In genomic region chr22:21755855-21756284, GRCh38 we compare ENCODE assay signal across 10 cellular contexts. TPM values are rescaled to one million over a fixed set of nuclear protein-coding genes. Genes with fewer than 3 reads are reported as not detected.
DNase-seq lines count a peak whose midpoint lies in the region; ATAC-seq, FAIRE-seq and TF ChIP-seq lines count a peak whose summit lies in the region.
"Had no signal": no experiment of that assay in that cellular context is flagged by ENCODE, and none has a peak within 500 bp of the region (broad histone marks: within the 10 kb centered on the region; RNA-seq: fewer than 3 reads in every experiment).

No MANE protein-coding gene starts in this region.

- TF ChIP-seq CTCF in astrocyte (IDR thresholded peaks at IDR 0.05; ENCODE audit: insufficient read depth, low read depth, low read length) = no peak
- TF ChIP-seq CTCF in left lung (IDR thresholded peaks at IDR 0.05) = no peak

- H3K36me3 Mint-ChIP-seq in astrocyte (ENCODE audit: low read depth, unreplicated experiment) = peaks cover 21% of the 10 kb centered on the region

- no peaks in the 10 kb centered on the region for H3K9me3 Mint-ChIP-seq in astrocyte (ENCODE audit: unreplicated experiment)

- ATAC-seq in HG03196 (IDR thresholded peaks at IDR 0.05; ENCODE audit: unreplicated experiment) = peak; percentile 41
- ATAC-seq in left lung = peak; percentile 49
- ATAC-seq in GM21717 (IDR thresholded peaks at IDR 0.05; ENCODE audit: unreplicated experiment) = no peak
- no peak for ATAC-seq in GM18858 (IDR thresholded peaks at IDR 0.05; ENCODE audit: unreplicated experiment)
- ATAC-seq in HG03571 (IDR thresholded peaks at IDR 0.05; ENCODE audit: unreplicated experiment) = no peak

- H3K36me3 ChIP-seq in BLaER1 treated with 17β-estradiol and CSF1 and Interleukin-3, amounts not matched to agents 10 nM and 100 nM = peaks cover 21 to 42% (median 34%) of the 10 kb centered on the region in 11 experiments; a peak in 21 of 22 replicates
- H3K36me3 ChIP-seq in astrocyte (ENCODE audit: insufficient read depth, low read length) (peaks cover 5% of the 10 kb centered on the region), left lung (peaks cover 0 to 45% of the 10 kb centered on the region in 2 donors)

- peaks cover 0 to 33% (median 0%) of the 10 kb centered on the region in 11 experiments; a peak in 6 of 22 replicates for H4K20me1 ChIP-seq in BLaER1 treated with 17β-estradiol and CSF1 and Interleukin-3, amounts not matched to agents 10 nM and 100 nM
- peaks cover 16% of the 10 kb centered on the region for H4K20me1 ChIP-seq in astrocyte (ENCODE audit: insufficient read depth, low read length)

- H3K4me1 ChIP-seq in BLaER1 treated with 17β-estradiol and CSF1 and Interleukin-3, amounts not matched to agents 10 nM and 100 nM = peaks cover 38 to 55% (median 50%) of the 10 kb centered on the region in 10 experiments
- H3K4me1 ChIP-seq in astrocyte (ENCODE audit: insufficient read depth, low read length) (peaks cover 26% of the 10 kb centered on the region), left lung (peaks cover 0 to 17% of the 10 kb centered on the region in 2 donors)

- intact Hi-C loops in left lung (cut with DNase I) = no loop called here

- H3K79me2 ChIP-seq in astrocyte (ENCODE audit: insufficient read depth, low read length) = no peaks in the 10 kb centered on the region

- 0 out of 20 replicates have a peak overlapping the region, but pooled peaks of 1 of the 10 experiments have one; percentile 39 for H3K4me3 ChIP-seq in BLaER1 treated with 17β-estradiol and CSF1 and Interleukin-3, amounts not matched to agents 10 nM and 100 nM
- no peak overlapping the region for H3K4me3 ChIP-seq in astrocyte (ENCODE audit: insufficient read depth, low read depth, low read length)
- H3K4me3 ChIP-seq in left lung = no peak overlapping the region

- peak overlapping the region in 9 of 11 experiments; percentile 65 to 85 (median 78); a peak in 18 of 22 replicates for H3K27ac ChIP-seq in BLaER1 treated with 17β-estradiol and CSF1 and Interleukin-3, amounts not matched to agents 10 nM and 100 nM
- H3K27ac ChIP-seq in astrocyte (ENCODE audit: low read depth, low read length) = peak overlapping the region; percentile 63
- H3K27ac ChIP-seq in left lung = peak overlapping the region in 1 of 2 donors; percentile 33

- peak; percentile 75 for DNase-seq in astrocyte (ENCODE audit: low read depth)
- DNase-seq in left lung = no peak
- DNase-seq in RPMI8226 = no peak
- DNase-seq: activated CD4-positive, alpha-beta T cell treated with anti-CD3 and anti-CD28 coated beads for 4 hours; stimulated activated CD4-positive, alpha-beta T cell treated with anti-CD3 and anti-CD28 coated beads, Interleukin-4, amount 100 ng/mL, for 1 hour had no signal

- H3K9ac ChIP-seq in BLaER1 treated with 17β-estradiol and CSF1 and Interleukin-3, amounts not matched to agents 10 nM and 100 nM = peak overlapping the region in 10 of 11 experiments; percentile 39 to 77 (median 71); a peak in 17 of 22 replicates
- H3K9ac ChIP-seq in astrocyte (ENCODE audit: low read length) = peak overlapping the region; percentile 8

- H3K4me3 Mint-ChIP-seq in astrocyte (ENCODE audit: unreplicated experiment) = peak overlapping the region; percentile 4

- peaks cover 19% of the 10 kb centered on the region for H3K4me1 Mint-ChIP-seq in astrocyte (ENCODE audit: low read depth, unreplicated experiment)

- no peaks in the 10 kb centered on the region for H3K9me3 ChIP-seq in BLaER1 treated with 17β-estradiol and CSF1 and Interleukin-3, amounts not matched to agents 10 nM and 100 nM (replicated peaks in 1 of 11)
- H3K9me3 ChIP-seq in astrocyte (ENCODE audit: insufficient read depth, low read depth, low read length) = no peaks in the 10 kb centered on the region
- H3K9me3 ChIP-seq in left lung = no peaks in the 10 kb centered on the region

- H2AFZ ChIP-seq in astrocyte (ENCODE audit: low read depth, low read length) = no peak overlapping the region

- H3K27ac Mint-ChIP-seq in astrocyte (ENCODE audit: unreplicated experiment) = no peak overlapping the region

- no peaks in the 10 kb centered on the region for H3K27me3 Mint-ChIP-seq in astrocyte (ENCODE audit: low read depth, unreplicated experiment)

- H3K27me3 ChIP-seq in BLaER1 treated with 17β-estradiol and CSF1 and Interleukin-3, amounts not matched to agents 10 nM and 100 nM = no peaks in the 10 kb centered on the region
- H3K27me3 ChIP-seq in astrocyte (ENCODE audit: insufficient read depth, low read length) (no peaks in the 10 kb centered on the region), left lung (no peaks in the 10 kb centered on the region)

- H3K4me2 ChIP-seq in BLaER1 treated with 17β-estradiol and CSF1 and Interleukin-3, amounts not matched to agents 10 nM and 100 nM = peak overlapping the region; percentile 70 to 98 (median 85)
- peak overlapping the region; percentile 60 for H3K4me2 ChIP-seq in astrocyte (ENCODE audit: low read length)

- FAIRE-seq in astrocyte (lab: Jason Lieb, UNC) = peak; percentile 91

RNA-seq across cellular contexts. Expression of gene YPEL1, which starts 20.3 kb away (rescaled TPM):
- total RNA-seq in astrocyte = 0.82 and 0.86 TPM in 2 replicates
- total RNA-seq in left lung = 1 to 10 TPM; 2.4 to 6.9 TPM

Comparison
In these comparisons a context has a peak if more than half of its experiments do, and no peak if none do; other contexts are left out.
1. ATAC-seq: peak in HG03196 (single experiment) and left lung (single experiment); none in GM21717 (single experiment), GM18858 (single experiment) and HG03571 (single experiment).